ENCODE assay signal across 15 cellular contexts in the genomic region with DNA sequence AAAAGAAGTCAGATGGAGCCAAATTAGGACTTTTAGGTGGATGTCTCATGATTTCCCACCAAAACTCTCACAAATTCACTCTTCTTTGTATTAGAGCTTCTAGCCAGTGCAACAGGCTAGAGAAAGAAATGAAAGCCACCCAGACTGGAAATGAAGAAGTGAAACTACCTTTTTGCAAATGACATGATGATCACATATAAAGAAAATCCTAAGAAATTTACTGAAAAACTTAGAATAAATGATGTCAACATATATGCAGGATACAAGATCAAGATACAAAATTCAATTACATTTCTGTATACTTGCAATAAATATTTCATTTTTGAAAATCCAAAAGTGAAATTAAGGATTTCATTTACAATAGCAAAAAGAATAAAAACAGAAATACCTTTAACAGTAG.
A peak's percentile ranks its signal among the peaks of the same experiment; 100 is the strongest.
DNase-seq lines count a peak whose midpoint lies in the region; ATAC-seq and TF ChIP-seq lines count a peak whose summit lies in the region.
"Had no signal": no experiment of that assay in that cellular context is flagged by ENCODE, and none has a peak within 500 bp of the region (broad histone marks: within the 10 kb centered on the region; RNA-seq: fewer than 3 reads in every experiment).

No MANE protein-coding gene starts in this region.

- H3K4me3 ChIP-seq in suprapubic skin = no peak overlapping the region
- H3K4me3 ChIP-seq: esophagus muscularis mucosa, vagina had no signal

- no peak overlapping the region for H3K27ac ChIP-seq in suprapubic skin
- H3K27ac ChIP-seq: esophagus muscularis mucosa, vagina had no signal

- no peak for TF ChIP-seq CTCF in suprapubic skin (IDR thresholded peaks at IDR 0.05)

- H3K36me3 ChIP-seq in suprapubic skin = peaks cover 44% of the 10 kb centered on the region

- H3K4me1 ChIP-seq in suprapubic skin = peaks cover 19% of the 10 kb centered on the region

- no peak for TF ChIP-seq EP300 in suprapubic skin (IDR thresholded peaks at IDR 0.05)

- H3K27me3 ChIP-seq in suprapubic skin = no peaks in the 10 kb centered on the region
- H3K27me3 ChIP-seq: esophagus muscularis mucosa, vagina had no signal

- TF ChIP-seq POLR2A in suprapubic skin (IDR thresholded peaks at IDR 0.05) = no peak

- ATAC-seq in GM19043 (IDR thresholded peaks at IDR 0.05; ENCODE audit: low read depth, unreplicated experiment) (peak; percentile 15), HG02852 (IDR thresholded peaks at IDR 0.05; ENCODE audit: unreplicated experiment) (peak; percentile 32)
- ATAC-seq: activated naive CD4-positive, alpha-beta T cell treated with anti-CD3 and anti-CD28 coated beads, Interleukin-2, amount 50 U/mL, for 72 hours; Panc1 had no signal

- DNase-seq in CD1c-positive myeloid dendritic cell (ENCODE audit: extremely low spot score) (peak; percentile 6), NOMO-1 treated with DMSO at 0.1 percent for 48 hours (lab: John Stamatoyannopoulos, UW; ENCODE audit: unreplicated experiment) (peak; percentile 38), suprapubic skin (ENCODE audit: low spot score in 2 of 2) (no peak), DMS 273 (lab: John Stamatoyannopoulos, UW; ENCODE audit: unreplicated experiment) (no peak), GOT3 (lab: John Stamatoyannopoulos, UW) (no peak), midbrain (lab: John Stamatoyannopoulos, UW) (no peak)
- DNase-seq: activated CD8-positive, alpha-beta memory T cell treated with anti-CD3 and anti-CD28 coated beads for 24 hours; DND-41; NCI-H2171 had no signal

- no peaks in the 10 kb centered on the region for H3K9me3 ChIP-seq in suprapubic skin
- H3K9me3 ChIP-seq: esophagus muscularis mucosa, vagina had no signal

Comparison
In these comparisons a context has a peak if more than half of its experiments do, and no peak if none do; other contexts are left out.
1. DNase-seq: peak in CD1c-positive myeloid dendritic cell (single experiment) and NOMO-1 treated with DMSO at 0.1 percent for 48 hours (single experiment); none in suprapubic skin (0 of 2), DMS 273 (single experiment), GOT3 (single experiment) and midbrain (single experiment).